23 cellular contexts compared by ENCODE assay signal in genomic region chr11:90908074-90908473, GRCh38.
A peak's percentile ranks its signal among the peaks of the same experiment; 100 is the strongest.
DNase-seq lines count a peak whose midpoint lies in the region; ATAC-seq and TF ChIP-seq lines count a peak whose summit lies in the region.
"Had no signal": no experiment of that assay in that cellular context is flagged by ENCODE, and none has a peak within 500 bp of the region (broad histone marks: within the 10 kb centered on the region; RNA-seq: fewer than 3 reads in every experiment).

No MANE protein-coding gene starts in this region.

- H3K4me3 ChIP-seq in Karpas-422 (ENCODE audit: low read length) (no peak overlapping the region), epithelial cell of proximal tubule (ENCODE audit: low read depth, low read length) (no peak overlapping the region)
- H3K4me3 ChIP-seq: cardiac muscle cell, right lobe of liver had no signal

- no peaks in the 10 kb centered on the region for H3K27me3 ChIP-seq in Karpas-422 (ENCODE audit: low read length)
- H3K27me3 ChIP-seq: cardiac muscle cell, right lobe of liver had no signal

- TF ChIP-seq CTCF in 22Rv1 (IDR thresholded peaks at IDR 0.05), result peak; percentile 30
- TF ChIP-seq CTCF in VCaP (conservative IDR thresholded peaks at IDR 0.05), result peak; percentile 39; the same call in 1 of the 2 replicates
- TF ChIP-seq CTCF in epithelial cell of proximal tubule (conservative IDR thresholded peaks at IDR 0.05; ENCODE audit: low read depth, low read length), result peak; percentile 21

- no peaks in the 10 kb centered on the region for H3K9me2 ChIP-seq in Karpas-422 (replicated peaks; ENCODE audit: insufficient read depth, low read length)

- no peaks in the 10 kb centered on the region for H4K20me1 ChIP-seq in Karpas-422 (ENCODE audit: insufficient read depth, low read depth, low read length)

- H3K9ac ChIP-seq in Karpas-422 (ENCODE audit: low read length), result no peak overlapping the region

- H3K9me3 ChIP-seq in Karpas-422 (ENCODE audit: low read length), result no peaks in the 10 kb centered on the region; the same call in 1 of the 2 replicates
- H3K9me3 ChIP-seq: right lobe of liver had no signal

- peak; percentile 70 for DNase-seq in Karpas-422
- DNase-seq in epithelial cell of proximal tubule (ENCODE audit: low read depth), result no peak
- no peak for DNase-seq in HuH-7 (ENCODE audit: low spot score)
- no peak for DNase-seq in NOMO-1 treated with dmso at 0.1 percent for 144 hours (lab: John Stamatoyannopoulos, UW; ENCODE audit: unreplicated experiment)
- DNase-seq: activated CD4-positive, alpha-beta T cell treated with anti-CD3 and anti-CD28 coated beads for 1 hour; activated CD8-positive, alpha-beta T cell treated with anti-CD3 and anti-CD28 coated beads for 36 hours; activated naive CD4-positive, alpha-beta T cell treated with anti-CD3 and anti-CD28 coated beads, Interleukin-2, amount 50 U/mL, for 16 hours; cortex of kidney; KBM-7; NCI-H1694; NCI-H510A; right lobe of liver; stimulated activated CD4-positive, alpha-beta T cell treated with anti-CD3 and anti-CD28 coated beads, Interleukin-4, amount 100 ng/mL, for 24 hours; trophoblast cell had no signal

- no peak overlapping the region for H3K4me2 ChIP-seq in Karpas-422 (ENCODE audit: low read depth, low read length, poor library complexity, severe bottlenecking)

- H3K4me1 ChIP-seq in Karpas-422 (ENCODE audit: low read length), result no peaks in the 10 kb centered on the region
- H3K4me1 ChIP-seq: right lobe of liver had no signal

- ATAC-seq in GM21515 (IDR thresholded peaks at IDR 0.05; ENCODE audit: unreplicated experiment) (no peak), GM21390 (IDR thresholded peaks at IDR 0.05; ENCODE audit: unreplicated experiment) (no peak)
- ATAC-seq: activated CD8-positive, alpha-beta T cell treated with anti-CD3 and anti-CD28 coated beads for 36 hours; activated T-helper 17 cell treated with anti-CD3 and anti-CD28 coated beads, Interleukin-2, amount 50 U/mL, for 72 hours; HCT116; right lobe of liver; stimulated activated effector memory CD8-positive, alpha-beta T cell treated with anti-CD3 and anti-CD28 coated beads, Interleukin-12 subunit alpha, Interleukin-12 subunit beta, amount 100 ng/mL, for 72 hours had no signal

- H3K36me3 ChIP-seq in Karpas-422 (ENCODE audit: insufficient read depth, low read length), result no peaks in the 10 kb centered on the region
- H3K36me3 ChIP-seq: cardiac muscle cell, right lobe of liver had no signal

- H3K27ac ChIP-seq in 22Rv1 (no peak overlapping the region), Karpas-422 (ENCODE audit: low read length) (no peak overlapping the region), VCaP (no peak overlapping the region)
- H3K27ac ChIP-seq: cardiac muscle cell, right lobe of liver, RWPE1 had no signal

- H2AFZ ChIP-seq in Karpas-422 (ENCODE audit: low read length), result no peak overlapping the region

- no peaks in the 10 kb centered on the region for H3K79me2 ChIP-seq in Karpas-422 (ENCODE audit: low read length)
